Comparison of ENCODE assay signal across 27 cellular contexts in genomic region chr1:117582341-117582902, GRCh38. TPM values are rescaled to one million over a fixed set of nuclear protein-coding genes. Genes with fewer than 3 reads are reported as not detected.
DNase-seq lines count a peak whose midpoint lies in the region; ATAC-seq and TF ChIP-seq lines count a peak whose summit lies in the region.
"Had no signal": no experiment of that assay in that cellular context is flagged by ENCODE, and none has a peak within 500 bp of the region (broad histone marks: within the 10 kb centered on the region; RNA-seq: fewer than 3 reads in every experiment).

No MANE protein-coding gene starts in this region.

- DNase-seq in activated T-cell treated with anti-CD3 and anti-CD28 coated beads, Interleukin-2, amount 50 U/mL, for 24 hours, result peak; percentile 5
- no peak for DNase-seq in activated T-cell treated with anti-CD3 and anti-CD28 coated beads, Interleukin-2, amount 50 U/mL, for 72 hours
- DNase-seq in amniotic epithelial cell (ENCODE audit: low read depth) (peak; percentile 8), mesenteric fat pad (ENCODE audit: low spot score) (peak; percentile 67), aorta (peak in 1 of 2 donors; percentile 68), SHP77 treated with DMSO at 0.1 percent for 48 hours (lab: John Stamatoyannopoulos, UW) (no peak), G401 (ENCODE audit: low spot score) (no peak), transverse colon (no peak)
- DNase-seq: CD4-positive, CD25-positive, alpha-beta regulatory T cell; COR-L47; DMS 273 treated with DMSO at 0.1 percent for 48 hours; DND-41; GDM1; H7; Karpas-422; NCI-H1048; NCI-H1436 treated with DMSO at 0.1 percent for 48 hours; NCI-H2029 treated with DMSO at 0.1 percent for 48 hours; NCI-H2171; NCI-H526; PC-9; SJCRH30 had no signal

- intact Hi-C loops in aorta (cut with DNase I), result no loop called here
- intact Hi-C loops in transverse colon (cut with DNase I; ENCODE audit: low total_unique reads), result no loop called here

- 14 to 17% methylated on average over 4 of the region's 4 CpGs for WGBS in aorta, 2 donors
- WGBS in transverse colon (ENCODE audit: low coverage in 1 of 2), 2 donors, result 88 to 90% methylated on average over 3 to 4 of the region's 4 CpGs

- no peak for TF ChIP-seq EP300 in transverse colon (IDR thresholded peaks at IDR 0.05; ENCODE audit: low read depth)

- no peak for ATAC-seq in activated T-cell treated with anti-CD3 and anti-CD28 coated beads, Interleukin-2, amount 50 U/mL, for 72 hours (replicated peaks in 1 of 2)
- peak; percentile 67 for ATAC-seq in aorta (ENCODE audit: low FRiP score)

- no peaks in the 10 kb centered on the region for H3K36me3 Mint-ChIP-seq in activated T-cell treated with anti-CD3 and anti-CD28 coated beads, Interleukin-2, amount 50 U/mL, for 24 hours (ENCODE audit: low read depth)
- no peaks in the 10 kb centered on the region for H3K36me3 Mint-ChIP-seq in activated T-cell treated with anti-CD3 and anti-CD28 coated beads, Interleukin-2, amount 50 U/mL, for 72 hours (ENCODE audit: insufficient read depth in 2 of 2)
- H3K36me3 Mint-ChIP-seq: CD4-positive, CD25-positive, alpha-beta regulatory T cell; IgD-negative memory B cell had no signal

- H3K4me1 Mint-ChIP-seq in activated T-cell treated with anti-CD3 and anti-CD28 coated beads, Interleukin-2, amount 50 U/mL, for 24 hours (ENCODE audit: low read depth), result no peaks in the 10 kb centered on the region
- H3K4me1 Mint-ChIP-seq in activated T-cell treated with anti-CD3 and anti-CD28 coated beads, Interleukin-2, amount 50 U/mL, for 72 hours (ENCODE audit: low read depth), result no peaks in the 10 kb centered on the region
- H3K4me1 Mint-ChIP-seq: B cell, IgD-negative memory B cell had no signal

- H3K27ac ChIP-seq in aorta (ENCODE audit: low read depth in 1 of 2, low read length in 2 of 2) (peak overlapping the region in 1 of 2 donors; percentile 45), transverse colon (no peak overlapping the region)
- H3K27ac ChIP-seq: 22Rv1, PC-9, RWPE1, SJCRH30 had no signal

- H3K4me3 Mint-ChIP-seq in activated T-cell treated with anti-CD3 and anti-CD28 coated beads, Interleukin-2, amount 50 U/mL, for 24 hours, result no peak overlapping the region
- no peak overlapping the region for H3K4me3 Mint-ChIP-seq in activated T-cell treated with anti-CD3 and anti-CD28 coated beads, Interleukin-2, amount 50 U/mL, for 72 hours
- H3K4me3 Mint-ChIP-seq: B cell; CD4-positive, CD25-positive, alpha-beta regulatory T cell; IgD-negative memory B cell had no signal

- H3K9me3 Mint-ChIP-seq in activated T-cell treated with anti-CD3 and anti-CD28 coated beads, Interleukin-2, amount 50 U/mL, for 24 hours, result no peaks in the 10 kb centered on the region
- peaks cover 0 to 2% of the 10 kb centered on the region in 2 donors for H3K9me3 Mint-ChIP-seq in activated T-cell treated with anti-CD3 and anti-CD28 coated beads, Interleukin-2, amount 50 U/mL, for 72 hours

- H3K27me3 Mint-ChIP-seq in activated T-cell treated with anti-CD3 and anti-CD28 coated beads, Interleukin-2, amount 50 U/mL, for 24 hours, result no peaks in the 10 kb centered on the region
- H3K27me3 Mint-ChIP-seq in activated T-cell treated with anti-CD3 and anti-CD28 coated beads, Interleukin-2, amount 50 U/mL, for 72 hours (ENCODE audit: low read depth), result no peaks in the 10 kb centered on the region
- H3K27me3 Mint-ChIP-seq: B cell; CD4-positive, CD25-positive, alpha-beta regulatory T cell; IgD-negative memory B cell had no signal

- TF ChIP-seq POLR2A in transverse colon (IDR thresholded peaks at IDR 0.05), result no peak

- H3K4me3 ChIP-seq in aorta (ENCODE audit: low read length in 2 of 2) (no peak overlapping the region), transverse colon (no peak overlapping the region)
- H3K4me3 ChIP-seq: PC-9, SJCRH30 had no signal

- H3K4me1 ChIP-seq in aorta (ENCODE audit: control insufficient read depth in 1 of 2, insufficient read depth in 2 of 2, low read length in 2 of 2) (no peaks in the 10 kb centered on the region), transverse colon (no peaks in the 10 kb centered on the region)
- H3K4me1 ChIP-seq: SJCRH30 had no signal

- in situ Hi-C loops in G401 (cut with HindIII; ENCODE audit: low sequenced_read_pairs), result no loop called here
- in situ Hi-C loops in transverse colon (cut with MboI; ENCODE audit: low pct_ligation_motif_present in 1 of 4, low pct_unique_long_range_greater_than_20kb in 1 of 4, low sequenced_read_pairs in 3 of 4), result no loop called here

- no peak overlapping the region for H3K27ac Mint-ChIP-seq in activated T-cell treated with anti-CD3 and anti-CD28 coated beads, Interleukin-2, amount 50 U/mL, for 24 hours
- no peak overlapping the region for H3K27ac Mint-ChIP-seq in activated T-cell treated with anti-CD3 and anti-CD28 coated beads, Interleukin-2, amount 50 U/mL, for 72 hours
- H3K27ac Mint-ChIP-seq: B cell, IgD-negative memory B cell had no signal

- H3K27me3 ChIP-seq in aorta (ENCODE audit: control insufficient read depth in 1 of 2, insufficient read depth in 2 of 2, low read length in 1 of 2) (no peaks in the 10 kb centered on the region), transverse colon (no peaks in the 10 kb centered on the region)
- H3K27me3 ChIP-seq: SJCRH30 had no signal

- no peak for TF ChIP-seq CTCF in transverse colon (IDR thresholded peaks at IDR 0.05)

- H3K36me3 ChIP-seq in aorta (ENCODE audit: control insufficient read depth in 1 of 2, insufficient read depth in 2 of 2, low read length in 1 of 2), result no peaks in the 10 kb centered on the region
- no peaks in the 10 kb centered on the region for H3K36me3 ChIP-seq in transverse colon
- H3K36me3 ChIP-seq: SJCRH30 had no signal

- H3K9me3 ChIP-seq in aorta (ENCODE audit: control insufficient read depth, low read length), result no peaks in the 10 kb centered on the region
- no peaks in the 10 kb centered on the region for H3K9me3 ChIP-seq in transverse colon
- H3K9me3 ChIP-seq: SJCRH30 had no signal

RNA-seq across cellular contexts. Expression of gene TENT5C, which starts 23.4 kb away (rescaled TPM):
- 10 to 100 TPM; 22.5 to 36.3 TPM for total RNA-seq in activated T-cell treated with anti-CD3 and anti-CD28 coated beads, Interleukin-2, amount 50 U/mL, for 72 hours
- total RNA-seq in mesenteric fat pad (2.5 TPM), aorta (10 to 100 TPM in 1 of 2 donors, 1 to 10 TPM in 1; 6.8 to 17.7 TPM), transverse colon (10 to 100 TPM in 3 of 4 donors, 1 to 10 TPM in 1; 3.4 to 30.8 (median 18.1) TPM)
- 1 to 10 TPM; 1.0 to 1.4 TPM for polyA plus RNA-seq in aorta
- total RNA-seq in G401 (2014; rRNA removed; shearing (Covaris generic)), result 0.25 and 0.85 TPM in 2 replicates
- total RNA-seq: MCF 10A had no signal

Comparison
In these comparisons a context has a peak if more than half of its experiments do, and no peak if none do; other contexts are left out.
1. DNase-seq: peak in activated T-cell treated with anti-CD3 and anti-CD28 coated beads, Interleukin-2, amount 50 U/mL, for 24 hours (single experiment), amniotic epithelial cell (single experiment) and mesenteric fat pad (single experiment); none in activated T-cell treated with anti-CD3 and anti-CD28 coated beads, Interleukin-2, amount 50 U/mL, for 72 hours (0 of 2), SHP77 treated with DMSO at 0.1 percent for 48 hours (single experiment), G401 (single experiment) and transverse colon (single experiment).